Comparison of ENCODE assay signal across 14 cellular contexts in genomic region chr2:132991464-132992045, GRCh38.
"Had no signal": no experiment of that assay in that cellular context is flagged by ENCODE, and none has a peak within 500 bp of the region (broad histone marks: within the 10 kb centered on the region; RNA-seq: fewer than 3 reads in every experiment).

No MANE protein-coding gene starts in this region.

- H3K4me3 ChIP-seq: thyroid gland, uterus had no signal

- H3K4me1 Mint-ChIP-seq: activated B cell treated with CpG ODN at 0.5 μM for 24 hours; activated CD4-positive, alpha-beta T cell treated with anti-CD3 and anti-CD28 coated beads, Interleukin-2, amount 10 ng/mL, durations not matched to agents 7 days and 5 days; endodermal cell; naive thymus-derived CD8-positive, alpha-beta T cell had no signal

- H3K4me1 ChIP-seq: thyroid gland, uterus had no signal

- H3K36me3 ChIP-seq: neutrophil, thyroid gland, uterus had no signal

- ATAC-seq: activated naive CD4-positive, alpha-beta T cell treated with anti-CD3 and anti-CD28 coated beads, Interleukin-2, amount 50 U/mL, for 72 hours; left cardiac atrium; naive thymus-derived CD8-positive, alpha-beta T cell had no signal

- H3K27me3 Mint-ChIP-seq: activated B cell treated with CpG ODN at 0.5 μM for 24 hours; activated CD4-positive, alpha-beta T cell treated with anti-CD3 and anti-CD28 coated beads, Interleukin-2, amount 10 ng/mL, durations not matched to agents 7 days and 5 days had no signal

- H3K27me3 ChIP-seq: neutrophil, thyroid gland, uterus had no signal

- DNase-seq: activated B cell treated with CpG ODN at 0.5 μM for 24 hours; activated CD4-positive, alpha-beta T cell treated with anti-CD3 and anti-CD28 coated beads, Interleukin-2, amount 10 ng/mL, durations not matched to agents 7 days and 5 days; activated T-cell treated with anti-CD3 and anti-CD28 coated beads for 4 hours; amygdala; dermis blood vessel endothelial cell; endodermal cell; erythroblast; left cardiac atrium; naive thymus-derived CD8-positive, alpha-beta T cell; posterior cingulate gyrus; thyroid gland; uterus had no signal

- H3K9me3 ChIP-seq: neutrophil, thyroid gland, uterus had no signal

- H3K36me3 Mint-ChIP-seq: activated naive CD4-positive, alpha-beta T cell treated with anti-CD3 and anti-CD28 coated beads, Interleukin-2, amount 50 U/mL, for 72 hours; naive thymus-derived CD8-positive, alpha-beta T cell had no signal

- H3K4me3 Mint-ChIP-seq: activated B cell treated with CpG ODN at 0.5 μM for 24 hours; activated CD4-positive, alpha-beta T cell treated with anti-CD3 and anti-CD28 coated beads, Interleukin-2, amount 10 ng/mL, durations not matched to agents 7 days and 5 days; endodermal cell; naive thymus-derived CD8-positive, alpha-beta T cell had no signal

- H3K27ac Mint-ChIP-seq: activated B cell treated with CpG ODN at 0.5 μM for 24 hours; activated CD4-positive, alpha-beta T cell treated with anti-CD3 and anti-CD28 coated beads, Interleukin-2, amount 10 ng/mL, durations not matched to agents 7 days and 5 days; activated naive CD4-positive, alpha-beta T cell treated with anti-CD3 and anti-CD28 coated beads, Interleukin-2, amount 50 U/mL, for 72 hours; endodermal cell; naive thymus-derived CD8-positive, alpha-beta T cell had no signal

- H3K9me3 Mint-ChIP-seq: activated B cell treated with CpG ODN at 0.5 μM for 24 hours; activated CD4-positive, alpha-beta T cell treated with anti-CD3 and anti-CD28 coated beads, Interleukin-2, amount 10 ng/mL, durations not matched to agents 7 days and 5 days; endodermal cell had no signal

- H3K27ac ChIP-seq: neutrophil, thyroid gland, uterus had no signal
